ENCODE assay signal across 22 cellular contexts in genomic region chr9:108382267-108382666, GRCh38.
DNase-seq lines count a peak whose midpoint lies in the region; ATAC-seq and TF ChIP-seq lines count a peak whose summit lies in the region.
"Had no signal": no experiment of that assay in that cellular context is flagged by ENCODE, and none has a peak within 500 bp of the region (broad histone marks: within the 10 kb centered on the region; RNA-seq: fewer than 3 reads in every experiment).

No MANE protein-coding gene starts in this region.

- H3K36me3 ChIP-seq in SJCRH30 (no peaks in the 10 kb centered on the region), left lung (no peaks in the 10 kb centered on the region)
- H3K36me3 ChIP-seq: esophagus squamous epithelium had no signal

- H3K4me1 ChIP-seq in SJCRH30 (no peaks in the 10 kb centered on the region), left lung (no peaks in the 10 kb centered on the region)

- ATAC-seq in left lung: no peak
- no peak for ATAC-seq in GM18520 (IDR thresholded peaks at IDR 0.05; ENCODE audit: unreplicated experiment)
- ATAC-seq: activated CD8-positive, alpha-beta memory T cell treated with anti-CD3 and anti-CD28 coated beads, Interleukin-2, amount 10 ng/mL, durations not matched to agents 7 days and 5 days; left colon; WTC11 had no signal

- H3K9me3 ChIP-seq in SJCRH30 (replicated peaks) (no peaks in the 10 kb centered on the region), left lung (no peaks in the 10 kb centered on the region)
- H3K9me3 ChIP-seq: esophagus squamous epithelium had no signal

- in situ Hi-C loops in GM13976 (cut with MboI; ENCODE audit: low sequenced_read_pairs, unreplicated experiment): no loop called here

- TF ChIP-seq CTCF in left lung (IDR thresholded peaks at IDR 0.05): no peak
- TF ChIP-seq CTCF in GM13976 (IDR thresholded peaks at IDR 0.05; ENCODE audit: borderline replicate concordance, control extremely low read depth, extremely low read depth, insufficient read depth, missing control alignments): no peak

- DNase-seq in DMS 273 treated with DMSO at 0.1 percent for 48 hours (lab: John Stamatoyannopoulos, UW): peak; percentile 66
- DNase-seq in NCI-H1092 (lab: John Stamatoyannopoulos, UW): peak; percentile 76
- peak; percentile 90 for DNase-seq in NCI-H2171 treated with DMSO at 0.1 percent for 48 hours (lab: John Stamatoyannopoulos, UW)
- DNase-seq in SJCRH30: peak; percentile 10 to 49
- no peak for DNase-seq in left lung
- DNase-seq in NOMO-1 treated with DMSO at 0.1 percent for 48 hours (lab: John Stamatoyannopoulos, UW; ENCODE audit: unreplicated experiment): no peak
- DNase-seq in GM13976 (ENCODE audit: low spot score): no peak
- DNase-seq: activated CD4-positive, alpha-beta T cell treated with anti-CD3 and anti-CD28 coated beads, Interleukin-2, amount 50 U/mL, for 1 hour; activated CD8-positive, alpha-beta memory T cell treated with anti-CD3 and anti-CD28 coated beads, Interleukin-2, amount 10 ng/mL, durations not matched to agents 7 days and 5 days; activated naive CD4-positive, alpha-beta T cell treated with anti-CD3 and anti-CD28 coated beads, Interleukin-2, amount 10 ng/mL, durations not matched to agents 7 days and 5 days; C1 segment of cervical spinal cord; cortex of kidney; esophagus squamous epithelium; HFFc6; Karpas-422; left colon; mesendoderm; nucleus accumbens; T1000; trophoblast cell had no signal

- H3K4me3 ChIP-seq in SJCRH30 (no peak overlapping the region), left lung (no peak overlapping the region)
- H3K4me3 ChIP-seq: esophagus squamous epithelium had no signal

- intact Hi-C loops in left lung (cut with DNase I): no loop called here

- H3K27me3 ChIP-seq in SJCRH30 (0 out of 2 replicates have a peak, but pooled peaks cover 5% of the 10 kb centered on the region), left lung (no peaks in the 10 kb centered on the region)
- H3K27me3 ChIP-seq: esophagus squamous epithelium had no signal

- no peak overlapping the region for H3K27ac ChIP-seq in SJCRH30
- H3K27ac ChIP-seq in left lung: no peak overlapping the region
- H3K27ac ChIP-seq: esophagus squamous epithelium had no signal

Comparison
In these comparisons a context has a peak if more than half of its experiments do, and no peak if none do; other contexts are left out.
1. DNase-seq: peak in DMS 273 treated with DMSO at 0.1 percent for 48 hours (single experiment), NCI-H1092 (single experiment), NCI-H2171 treated with DMSO at 0.1 percent for 48 hours (single experiment) and SJCRH30 (2 of 2); none in left lung (0 of 2), NOMO-1 treated with DMSO at 0.1 percent for 48 hours (single experiment) and GM13976 (single experiment).